8 cellular contexts compared by ENCODE assay signal in the genomic region with DNA sequence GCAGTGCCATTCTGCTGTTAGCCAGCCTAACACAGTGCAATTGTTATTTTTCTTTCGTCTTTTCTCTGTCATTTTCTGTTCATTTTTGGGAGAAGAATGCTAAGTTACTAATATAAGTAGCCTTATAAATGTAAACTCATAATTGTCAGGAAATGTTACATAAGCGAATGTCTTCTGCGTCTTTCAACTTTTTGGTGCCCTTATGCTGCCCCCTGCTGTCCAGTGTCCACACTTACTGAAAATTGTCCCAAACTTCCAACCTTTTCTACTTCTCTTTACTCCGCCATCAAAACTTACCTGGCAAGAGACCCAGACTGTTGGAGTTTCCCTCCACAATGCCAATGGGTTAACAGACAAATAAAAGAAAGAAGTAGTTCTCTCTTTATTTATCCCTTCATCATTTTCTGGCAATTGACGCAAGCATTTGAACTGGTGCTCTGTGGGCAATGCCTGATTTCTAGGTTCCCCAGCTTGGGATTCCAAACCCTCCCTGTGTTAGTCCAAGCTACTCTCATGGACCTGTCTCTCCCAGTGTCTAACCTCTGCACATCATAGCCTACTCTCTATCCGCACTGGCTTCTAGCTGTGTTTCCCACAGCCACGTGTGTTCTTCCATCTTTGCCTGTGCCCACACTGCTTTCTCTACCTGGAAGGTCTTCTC. TPM values are rescaled to one million over a fixed set of nuclear protein-coding genes. Genes with fewer than 3 reads are reported as not detected.
DNase-seq lines count a peak whose midpoint lies in the region; ATAC-seq and TF ChIP-seq lines count a peak whose summit lies in the region.

No MANE protein-coding gene starts in this region.

- intact Hi-C loops in activated CD4-positive, alpha-beta T cell treated with anti-CD3 and anti-CD28 coated beads for 36 hours (cut with DNase I, micrococcal nuclease) = loop anchor here (1.0 to 2.0 kb wide), 4 partner anchors 21 to 177 kb away; partner anchors contain the start of gene EPC1 (in 1 of the 2)

- CTCF ChIA-PET in activated CD4-positive, alpha-beta T cell treated with anti-CD3 and anti-CD28 coated beads for 36 hours (lab: Charles Lee) = interaction anchor here (0.7 to 3.4 kb wide), 16 partner anchors 9 to 440 kb away, joined by 3 to 19 read pairs (median 4); no protein-coding TSS in a partner anchor

- peaks cover 62% of the 10 kb centered on the region for H3K4me1 Mint-ChIP-seq in activated CD4-positive, alpha-beta T cell treated with anti-CD3 and anti-CD28 coated beads for 36 hours
- peaks cover 26% of the 10 kb centered on the region for H3K4me1 Mint-ChIP-seq in chondrocyte (ENCODE audit: low read depth)

- peak; percentile 80 for DNase-seq in activated gamma-delta T cell treated with Interleukin-2 at 50 U/mL for 16 hours
- no peak for DNase-seq in activated gamma-delta T cell (lab: John Stamatoyannopoulos, UW)
- DNase-seq in NCI-H146 (lab: John Stamatoyannopoulos, UW) = peak; percentile 47
- peak; percentile 86 for DNase-seq in activated CD4-positive, alpha-beta T cell treated with anti-CD3 and anti-CD28 coated beads for 36 hours
- DNase-seq in chondrocyte (ENCODE audit: low spot score) = no peak
- peak; percentile 75 for DNase-seq in left lobe of liver (ENCODE audit: low spot score)
- peak; percentile 68 to 70 for DNase-seq in stimulated activated CD4-positive, alpha-beta T cell treated with anti-CD3 and anti-CD28 coated beads, Interleukin-4, amount 100 ng/mL, for 4 hours

- peak; percentile 92 for TF ChIP-seq CTCF in chondrocyte (IDR thresholded peaks at IDR 0.05)

- no peaks in the 10 kb centered on the region for H3K27me3 Mint-ChIP-seq in activated CD4-positive, alpha-beta T cell treated with anti-CD3 and anti-CD28 coated beads for 36 hours
- H3K27me3 Mint-ChIP-seq in chondrocyte (ENCODE audit: low read depth) = no peaks in the 10 kb centered on the region

- POLR2A ChIA-PET in activated CD4-positive, alpha-beta T cell treated with anti-CD3 and anti-CD28 coated beads for 36 hours (lab: Charles Lee) = interaction anchor here (1.1 to 1.7 kb wide), 2 partner anchors 23 to 106 kb away, joined by 3 read pairs; no protein-coding TSS in a partner anchor

- no peaks in the 10 kb centered on the region for H3K9me3 Mint-ChIP-seq in activated CD4-positive, alpha-beta T cell treated with anti-CD3 and anti-CD28 coated beads for 36 hours (ENCODE audit: low read depth)
- H3K9me3 Mint-ChIP-seq in chondrocyte (ENCODE audit: low read depth) = no peaks in the 10 kb centered on the region

- peaks cover 13% of the 10 kb centered on the region for H3K36me3 Mint-ChIP-seq in activated CD4-positive, alpha-beta T cell treated with anti-CD3 and anti-CD28 coated beads for 36 hours (ENCODE audit: low read depth)
- peaks cover 5% of the 10 kb centered on the region for H3K36me3 Mint-ChIP-seq in chondrocyte (ENCODE audit: low read depth)

- peak overlapping the region; percentile 5 for H3K27ac Mint-ChIP-seq in activated CD4-positive, alpha-beta T cell treated with anti-CD3 and anti-CD28 coated beads for 36 hours
- peak overlapping the region; percentile 64 for H3K27ac Mint-ChIP-seq in chondrocyte (ENCODE audit: unreplicated experiment)

- peak; percentile 20 for ATAC-seq in activated CD4-positive, alpha-beta T cell treated with anti-CD3 and anti-CD28 coated beads for 36 hours
- ATAC-seq in left lobe of liver (peak; percentile 94), GM21528 (IDR thresholded peaks at IDR 0.05; ENCODE audit: low FRiP score, unreplicated experiment) (no peak)

- peak overlapping the region; percentile 0 for H3K4me3 Mint-ChIP-seq in activated CD4-positive, alpha-beta T cell treated with anti-CD3 and anti-CD28 coated beads for 36 hours
- H3K4me3 Mint-ChIP-seq in chondrocyte (ENCODE audit: unreplicated experiment) = no peak overlapping the region

RNA-seq across cellular contexts. Expression of gene EPC1, which starts 21.0 kb away (rescaled TPM):
- 10 to 100 TPM; 28.8 to 31.0 TPM for total RNA-seq in activated CD4-positive, alpha-beta T cell treated with anti-CD3 and anti-CD28 coated beads for 36 hours
- total RNA-seq in chondrocyte = 22.0 to 31.9 TPM (median 26.8 TPM) in 3 replicates
- 9.6 TPM for total RNA-seq in left lobe of liver

Comparison
In these comparisons a context has a peak if more than half of its experiments do, and no peak if none do; other contexts are left out.
1. DNase-seq: peak in activated gamma-delta T cell treated with Interleukin-2 at 50 U/mL for 16 hours (single experiment), NCI-H146 (single experiment), activated CD4-positive, alpha-beta T cell treated with anti-CD3 and anti-CD28 coated beads for 36 hours (single experiment), left lobe of liver (single experiment) and stimulated activated CD4-positive, alpha-beta T cell treated with anti-CD3 and anti-CD28 coated beads, Interleukin-4, amount 100 ng/mL, for 4 hours (2 of 2); none in activated gamma-delta T cell (single experiment) and chondrocyte (single experiment).